In genomic region chr9:132319421-132320110, GRCh38 we compare ENCODE assay signal across 16 cellular contexts. TPM values are rescaled to one million over a fixed set of nuclear protein-coding genes. Genes with fewer than 3 reads are reported as not detected.
DNase-seq lines count a peak whose midpoint lies in the region; ATAC-seq, FAIRE-seq and TF ChIP-seq lines count a peak whose summit lies in the region.
"Had no signal": no experiment of that assay in that cellular context is flagged by ENCODE, and none has a peak within 500 bp of the region (broad histone marks: within the 10 kb centered on the region; RNA-seq: fewer than 3 reads in every experiment).

No MANE protein-coding gene starts in this region.

- peaks cover 0 to 19% (median 7%) of the 10 kb centered on the region in 3 donors for H3K36me3 Mint-ChIP-seq in immature natural killer cell

- in situ Hi-C loops in brain microvascular endothelial cell (cut with HindIII; ENCODE audit: low pct_ligation_motif_present, low sequenced_read_pairs): no loop called here

- H3K4me3 Mint-ChIP-seq in immature natural killer cell: no peak overlapping the region
- H3K4me3 Mint-ChIP-seq: activated CD8-positive, alpha-beta memory T cell treated with anti-CD3 and anti-CD28 coated beads, Interleukin-2, amount 10 ng/mL, durations not matched to agents 7 days and 5 days; memory B cell had no signal

- intact Hi-C loops in Right ventricle myocardium superior (cut with DNase I): no loop called here
- intact Hi-C loops in left ventricle myocardium superior (cut with micrococcal nuclease): no loop called here

- no peak overlapping the region for H3K4me3 ChIP-seq in brain microvascular endothelial cell (ENCODE audit: low read depth, low read length)
- H3K4me3 ChIP-seq: Peyer's patch, prostate gland, vagina had no signal

- TF ChIP-seq CTCF in brain microvascular endothelial cell (IDR thresholded peaks at IDR 0.05; ENCODE audit: low read depth, low read length, missing control alignments): no peak

- H3K27me3 ChIP-seq in brain microvascular endothelial cell (replicated peaks): no peaks in the 10 kb centered on the region
- H3K27me3 ChIP-seq: Peyer's patch, vagina had no signal

- FAIRE-seq in urothelium cell line (lab: Jason Lieb, UNC): no peak
- FAIRE-seq: HTR-8/SVneo had no signal

- H3K36me3 ChIP-seq in brain microvascular endothelial cell (replicated peaks): peaks cover 36% of the 10 kb centered on the region
- H3K36me3 ChIP-seq: prostate gland had no signal

- no peak overlapping the region for H3K27ac ChIP-seq in brain microvascular endothelial cell
- H3K27ac ChIP-seq: Peyer's patch, prostate gland, vagina had no signal

- H3K4me1 Mint-ChIP-seq in immature natural killer cell: peaks cover 28 to 35% of the 10 kb centered on the region in 2 donors

- ATAC-seq in Right ventricle myocardium superior (ENCODE audit: poor library complexity) (peak; percentile 71), left ventricle myocardium superior (no peak), GM21381 (IDR thresholded peaks at IDR 0.05; ENCODE audit: unreplicated experiment) (no peak)
- ATAC-seq: activated CD8-positive, alpha-beta memory T cell treated with anti-CD3 and anti-CD28 coated beads, Interleukin-2, amount 10 ng/mL, durations not matched to agents 7 days and 5 days had no signal

- H3K9me3 Mint-ChIP-seq in immature natural killer cell: no peaks in the 10 kb centered on the region
- H3K9me3 Mint-ChIP-seq: memory B cell had no signal

- H3K27ac Mint-ChIP-seq in immature natural killer cell: peak overlapping the region in 5 of 6 donors; percentile 8 to 79 (median 51)
- H3K27ac Mint-ChIP-seq: activated CD8-positive, alpha-beta memory T cell treated with anti-CD3 and anti-CD28 coated beads, Interleukin-2, amount 10 ng/mL, durations not matched to agents 7 days and 5 days; memory B cell had no signal

- no peak for DNase-seq in Right ventricle myocardium superior
- DNase-seq in left ventricle myocardium superior: no peak
- peak; percentile 4 for DNase-seq in brain microvascular endothelial cell
- no peak for DNase-seq in immature natural killer cell
- peak; percentile 35 for DNase-seq in urothelium cell line (ENCODE audit: low spot score)
- no peak for DNase-seq in NCI-H2171 treated with DMSO at 0.1 percent for 48 hours (lab: John Stamatoyannopoulos, UW)
- no peak for DNase-seq in hypothalamus (lab: John Stamatoyannopoulos, UW)
- DNase-seq: activated CD8-positive, alpha-beta memory T cell treated with anti-CD3 and anti-CD28 coated beads, Interleukin-2, amount 10 ng/mL, durations not matched to agents 7 days and 5 days; HCEC 1CT; NCI-H446 treated with DMSO at 0.1 percent for 48 hours; Peyer's patch had no signal

- peaks cover 0 to 2% (median 0%) of the 10 kb centered on the region in 3 donors for H3K27me3 Mint-ChIP-seq in immature natural killer cell (ENCODE audit: low read depth in 3 of 3)
- H3K27me3 Mint-ChIP-seq: activated CD8-positive, alpha-beta memory T cell treated with anti-CD3 and anti-CD28 coated beads, Interleukin-2, amount 10 ng/mL, durations not matched to agents 7 days and 5 days; memory B cell had no signal

RNA-seq across cellular contexts. Expression of gene SETX, which starts 35.2 kb away (rescaled TPM):
- total RNA-seq in Right ventricle myocardium superior (19.7 TPM), left ventricle myocardium superior (22.3 TPM)
- 10 to 100 TPM; 22.9 to 55.9 (median 27.6) TPM for polyA plus RNA-seq in immature natural killer cell

Comparison
In these comparisons a context has a peak if more than half of its experiments do, and no peak if none do; other contexts are left out.
1. DNase-seq: peak in brain microvascular endothelial cell (single experiment) and urothelium cell line (single experiment); none in Right ventricle myocardium superior (single experiment), left ventricle myocardium superior (single experiment), immature natural killer cell (0 of 3), NCI-H2171 treated with DMSO at 0.1 percent for 48 hours (single experiment) and hypothalamus (0 of 51).